9 cellular contexts compared by ENCODE assay signal in the genomic region with DNA sequence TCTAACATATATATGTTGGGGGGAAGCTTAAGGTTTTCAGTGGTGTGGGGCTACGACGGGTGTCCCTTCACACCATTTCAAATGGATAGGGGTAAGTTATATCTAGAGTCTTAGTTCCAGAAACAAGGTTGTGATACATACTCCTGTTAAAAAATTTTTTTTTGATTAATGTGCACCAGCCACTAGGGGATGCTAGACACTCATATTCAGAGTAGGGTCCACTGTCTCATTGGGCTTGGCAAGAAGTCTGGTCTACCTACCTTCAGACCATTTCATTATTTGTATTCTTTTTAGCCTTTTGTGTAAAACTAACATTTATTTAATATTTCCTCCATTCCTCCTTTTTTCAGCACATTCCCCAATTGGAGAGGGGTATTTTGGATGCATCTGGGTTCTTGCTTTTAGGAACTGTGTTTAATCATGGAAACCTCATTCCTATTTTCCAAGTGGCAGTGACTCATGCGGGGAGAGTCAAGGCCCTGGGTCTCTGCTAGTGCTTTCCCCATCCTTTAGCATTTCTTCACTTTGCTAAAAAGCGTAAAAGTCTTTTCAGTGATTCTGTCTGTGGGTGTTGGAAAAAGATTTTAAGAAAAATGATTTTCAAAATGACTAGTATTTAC. TPM values are rescaled to one million over a fixed set of nuclear protein-coding genes. Genes with fewer than 3 reads are reported as not detected.
DNase-seq lines count a peak whose midpoint lies in the region; ATAC-seq and TF ChIP-seq lines count a peak whose summit lies in the region.
"Had no signal": no experiment of that assay in that cellular context is flagged by ENCODE, and none has a peak within 500 bp of the region (broad histone marks: within the 10 kb centered on the region; RNA-seq: fewer than 3 reads in every experiment).

No MANE protein-coding gene starts in this region.

- no peaks in the 10 kb centered on the region for H3K27me3 ChIP-seq in Caco-2 (replicated peaks; ENCODE audit: control insufficient read depth, insufficient read depth, low read length)
- no peaks in the 10 kb centered on the region for H3K27me3 ChIP-seq in mammary epithelial cell (ENCODE audit: insufficient read depth, low read length)

- H3K4me3 Mint-ChIP-seq in Caco-2 (ENCODE audit: unreplicated experiment) (no peak overlapping the region), nephron (no peak overlapping the region)
- no peak overlapping the region for H3K4me3 Mint-ChIP-seq in activated CD8-positive, alpha-beta memory T cell treated with anti-CD3 and anti-CD28 coated beads, Interleukin-2, amount 10 ng/mL, durations not matched to agents 7 days and 5 days
- H3K4me3 Mint-ChIP-seq: IgD-negative memory B cell had no signal

- CTCF ChIA-PET in Caco-2 (lab: Charles Lee) = no interaction called here
- CTCF ChIA-PET in mammary epithelial cell (lab: Charles Lee; ENCODE audit: low non-redundant PET) = interaction anchor here (0.6 kb wide), 1 partner anchor 191 kb away, joined by 3 read pairs; no protein-coding TSS in a partner anchor
- CTCF ChIA-PET in activated CD8-positive, alpha-beta memory T cell treated with anti-CD3 and anti-CD28 coated beads, Interleukin-2, amount 10 ng/mL, durations not matched to agents 7 days and 5 days (lab: Charles Lee) = no interaction called here

- H3K9ac ChIP-seq in mammary epithelial cell (ENCODE audit: insufficient read depth, low read length) = no peak overlapping the region

- BruUV-seq in Caco-2 (replicated peaks; lab: Mats Ljungman, UMichigan) (no TSS peak), mammary epithelial cell (replicated peaks; lab: Mats Ljungman, UMichigan) (no TSS peak)

- 47% methylated on average over 4 of the region's 4 CpGs for WGBS in mammary epithelial cell (ENCODE audit: low coverage, missing lambda C conversion rate)

- H3K36me3 Mint-ChIP-seq in Caco-2 (ENCODE audit: insufficient read depth, unreplicated experiment) = no peaks in the 10 kb centered on the region
- no peaks in the 10 kb centered on the region for H3K36me3 Mint-ChIP-seq in nephron (ENCODE audit: low read depth)
- no peaks in the 10 kb centered on the region for H3K36me3 Mint-ChIP-seq in activated CD8-positive, alpha-beta memory T cell treated with anti-CD3 and anti-CD28 coated beads, Interleukin-2, amount 10 ng/mL, durations not matched to agents 7 days and 5 days
- H3K36me3 Mint-ChIP-seq: IgD-negative memory B cell had no signal

- in situ Hi-C loops in mammary epithelial cell (cut with MboI; ENCODE audit: low sequenced_read_pairs in 2 of 2) = loop anchor here in 1 of 2 donors (25.0 kb wide), 1 partner anchor 484 kb away; no protein-coding TSS in a partner anchor

- peak; percentile 68 to 71 for TF ChIP-seq CTCF in Caco-2 (IDR thresholded peaks at IDR 0.05; ENCODE audit: insufficient read depth in 1 of 2, low read depth in 1 of 2, low read length in 1 of 2, severe bottlenecking in 1 of 2, unreplicated experiment in 1 of 2)
- peak; percentile 93 to 95 for TF ChIP-seq CTCF in mammary epithelial cell (conservative IDR thresholded peaks at IDR 0.05 in 1 of 2, IDR thresholded peaks at IDR 0.05 in 1 of 2; ENCODE audit: extremely low read depth in 1 of 2, insufficient read depth in 1 of 2, low read depth in 1 of 2, low read length in 2 of 2)
- TF ChIP-seq CTCF in nephron (IDR thresholded peaks at IDR 0.05; ENCODE audit: unreplicated experiment in 3 of 3) = peak; percentile 36 to 60 (median 41)

- DNase-seq in Caco-2 (peak in 1 of 2 experiments; percentile 35), NCI-H2171 treated with DMSO at 0.1 percent for 48 hours (lab: John Stamatoyannopoulos, UW) (peak; percentile 58), mammary epithelial cell (peak; percentile 43)
- no peak for DNase-seq in activated CD8-positive, alpha-beta memory T cell treated with anti-CD3 and anti-CD28 coated beads, Interleukin-2, amount 10 ng/mL, durations not matched to agents 7 days and 5 days

- intact Hi-C loops in Caco-2 (cut with micrococcal nuclease; ENCODE audit: unreplicated experiment) = loop anchor here (1.0 to 10.0 kb wide), 3 partner anchors 157 to 495 kb away; a partner anchor contains a TSS
- intact Hi-C loops in mammary epithelial cell (cut with micrococcal nuclease) = loop anchor here (1.0 to 5.0 kb wide), 5 partner anchors 159 to 579 kb away; a partner anchor contains a TSS

- H3K27me3 Mint-ChIP-seq in Caco-2 (ENCODE audit: insufficient read depth, unreplicated experiment) (no peaks in the 10 kb centered on the region), nephron (ENCODE audit: low read depth) (no peaks in the 10 kb centered on the region)
- H3K27me3 Mint-ChIP-seq in activated CD8-positive, alpha-beta memory T cell treated with anti-CD3 and anti-CD28 coated beads, Interleukin-2, amount 10 ng/mL, durations not matched to agents 7 days and 5 days = no peaks in the 10 kb centered on the region

- H3K36me3 ChIP-seq in Caco-2 (ENCODE audit: control insufficient read depth, insufficient read depth, low read length) = no peaks in the 10 kb centered on the region
- no peaks in the 10 kb centered on the region for H3K36me3 ChIP-seq in mammary epithelial cell (ENCODE audit: insufficient read depth, low read length)

- POLR2A ChIA-PET in Caco-2 (lab: Charles Lee) = no interaction called here

- H3K9me3 Mint-ChIP-seq in Caco-2 (ENCODE audit: unreplicated experiment) (no peaks in the 10 kb centered on the region), nephron (no peaks in the 10 kb centered on the region)
- H3K9me3 Mint-ChIP-seq in activated CD8-positive, alpha-beta memory T cell treated with anti-CD3 and anti-CD28 coated beads, Interleukin-2, amount 10 ng/mL, durations not matched to agents 7 days and 5 days (ENCODE audit: low read depth) = no peaks in the 10 kb centered on the region
- H3K9me3 Mint-ChIP-seq: IgD-negative memory B cell had no signal

- H3K79me2 ChIP-seq in mammary epithelial cell (ENCODE audit: insufficient read depth, low read length) = no peaks in the 10 kb centered on the region

- H3K9me3 ChIP-seq in Caco-2 (no peaks in the 10 kb centered on the region), mammary epithelial cell (replicated peaks; ENCODE audit: insufficient read depth, low read length) (no peaks in the 10 kb centered on the region)

- H3K27ac ChIP-seq in mammary epithelial cell (ENCODE audit: insufficient read depth, low read depth, low read length) = no peak overlapping the region

- H3K4me1 ChIP-seq in Caco-2 (no peaks in the 10 kb centered on the region), mammary epithelial cell (ENCODE audit: insufficient read depth, low read length) (peaks cover 3% of the 10 kb centered on the region)

- H3K4me3 ChIP-seq in Caco-2 (ENCODE audit: low read depth, low read length) (no peak overlapping the region), mammary epithelial cell (replicated peaks in 1 of 3; ENCODE audit: insufficient read depth in 1 of 3, low read depth in 2 of 3, low read length in 3 of 3) (no peak overlapping the region)

- no peak overlapping the region for H3K4me2 ChIP-seq in mammary epithelial cell (ENCODE audit: insufficient read depth, low read depth, low read length)

- H3K4me1 Mint-ChIP-seq in Caco-2 (ENCODE audit: low read depth, unreplicated experiment) (no peaks in the 10 kb centered on the region), nephron (no peaks in the 10 kb centered on the region)
- H3K4me1 Mint-ChIP-seq in activated CD8-positive, alpha-beta memory T cell treated with anti-CD3 and anti-CD28 coated beads, Interleukin-2, amount 10 ng/mL, durations not matched to agents 7 days and 5 days = no peaks in the 10 kb centered on the region
- H3K4me1 Mint-ChIP-seq: IgD-negative memory B cell had no signal

- H2AFZ ChIP-seq in mammary epithelial cell (ENCODE audit: low read depth, low read length) = no peak overlapping the region

- dilution Hi-C loops in mammary epithelial cell (cut with HindIII; ENCODE audit: low sequenced_read_pairs) = no loop called here

- H3K27ac Mint-ChIP-seq in Caco-2 (ENCODE audit: unreplicated experiment) = no peak overlapping the region
- H3K27ac Mint-ChIP-seq in nephron = no peak overlapping the region
- H3K27ac Mint-ChIP-seq in activated CD8-positive, alpha-beta memory T cell treated with anti-CD3 and anti-CD28 coated beads, Interleukin-2, amount 10 ng/mL, durations not matched to agents 7 days and 5 days = no peak overlapping the region
- H3K27ac Mint-ChIP-seq: IgD-negative memory B cell had no signal

- ATAC-seq in GM21786 (IDR thresholded peaks at IDR 0.05; ENCODE audit: unreplicated experiment) = peak; percentile 64
- no peak for ATAC-seq in GM21723 (IDR thresholded peaks at IDR 0.05; ENCODE audit: unreplicated experiment)
- ATAC-seq in activated CD8-positive, alpha-beta memory T cell treated with anti-CD3 and anti-CD28 coated beads, Interleukin-2, amount 10 ng/mL, durations not matched to agents 7 days and 5 days = no peak
- no peak for ATAC-seq in GM21423 (IDR thresholded peaks at IDR 0.05; ENCODE audit: unreplicated experiment)

- H4K20me1 ChIP-seq in mammary epithelial cell (ENCODE audit: insufficient read depth, low read length) = no peaks in the 10 kb centered on the region

RNA-seq across cellular contexts. Expression of a gene that starts 33.4 kb away (rescaled TPM):
- total RNA-seq in Caco-2 (2022) (0.09 TPM in 1 of 2 replicates, not detected in the other), mammary epithelial cell (1 to 10 TPM in 1 of 2 donors, not detected in 1; 2.5 TPM)
- 2.7 TPM for polyA plus RNA-seq in mammary epithelial cell
- 7.8 TPM for polyA minus RNA-seq in mammary epithelial cell
- total RNA-seq in activated CD8-positive, alpha-beta memory T cell treated with anti-CD3 and anti-CD28 coated beads, Interleukin-2, amount 10 ng/mL, durations not matched to agents 7 days and 5 days = not detected
- polyA plus RNA-seq: IgD-negative memory B cell had no signal

Comparison
In these comparisons a context has a peak if more than half of its experiments do, and no peak if none do; other contexts are left out.
1. CTCF ChIP-seq: peak in every context shown above with its lines; median percentile 94 in mammary epithelial cell; 70 in Caco-2; 41 in nephron.